Comparison of ENCODE assay signal across 1 cellular context in genomic region chr9:233708-234107, GRCh38. TPM values are rescaled to one million over a fixed set of nuclear protein-coding genes. Genes with fewer than 3 reads are reported as not detected.
"Had no signal": no experiment of that assay in that cellular context is flagged by ENCODE, and none has a peak within 500 bp of the region (broad histone marks: within the 10 kb centered on the region; RNA-seq: fewer than 3 reads in every experiment).

No MANE protein-coding gene starts in this region.

RNA-seq across cellular contexts. Expression of gene DOCK8, which starts 19.0 kb away (rescaled TPM):
- total RNA-seq: GM23248 had no signal
- polyA plus RNA-seq: GM23248 had no signal
